ENCODE assay signal across 15 cellular contexts in genomic region chr7:131090866-131091692, GRCh38.
A peak's percentile ranks its signal among the peaks of the same experiment; 100 is the strongest.
DNase-seq lines count a peak whose midpoint lies in the region; ATAC-seq and TF ChIP-seq lines count a peak whose summit lies in the region.
"Had no signal": no experiment of that assay in that cellular context is flagged by ENCODE, and none has a peak within 500 bp of the region (broad histone marks: within the 10 kb centered on the region; RNA-seq: fewer than 3 reads in every experiment).

No MANE protein-coding gene starts in this region.

- peak overlapping the region; percentile 100 for H3K27ac Mint-ChIP-seq in central memory CD8-positive, alpha-beta T cell (ENCODE audit: low read depth)
- H3K27ac Mint-ChIP-seq in naive thymus-derived CD8-positive, alpha-beta T cell: peak overlapping the region in 8 of 10 donors; percentile 2 to 79 (median 52)

- no peaks in the 10 kb centered on the region for H3K36me3 ChIP-seq in HUES6 (ENCODE audit: control insufficient read depth, insufficient read depth, low read length)
- H3K36me3 ChIP-seq: pancreas had no signal

- no peak for DNase-seq in central memory CD8-positive, alpha-beta T cell (ENCODE audit: low spot score in 2 of 2)
- peak in 1 of 10 donors; percentile 1 for DNase-seq in naive thymus-derived CD8-positive, alpha-beta T cell
- DNase-seq in SK-N-DZ (ENCODE audit: low spot score): no peak
- no peak for DNase-seq in lower leg skin (ENCODE audit: low spot score in 2 of 2)
- no peak for DNase-seq in HK-2 (ENCODE audit: unreplicated experiment)
- no peak for DNase-seq in epidermal melanocyte (ENCODE audit: insufficient read length, low spot score)
- DNase-seq: activated CD4-positive, alpha-beta T cell treated with anti-CD3 and anti-CD28 coated beads, Interleukin-2, amount 50 U/mL, for 1 hour; amniotic stem cell; GDM1; pancreas; T-helper 1 cell had no signal

- H3K4me3 ChIP-seq in HUES6 (ENCODE audit: low read depth, low read length) (peak overlapping the region; percentile 33), lower leg skin (ENCODE audit: low read depth, poor library complexity, severe bottlenecking) (no peak overlapping the region)
- H3K4me3 ChIP-seq: gastroesophageal sphincter, lung, pancreas had no signal

- peaks cover 33% of the 10 kb centered on the region for H3K4me1 ChIP-seq in HUES6 (ENCODE audit: control insufficient read depth, insufficient read depth, low read length)

- intact Hi-C loops in lower leg skin (cut with DNase I; ENCODE audit: low total_unique reads): no loop called here

- H3K4me3 Mint-ChIP-seq in central memory CD8-positive, alpha-beta T cell: peak overlapping the region; percentile 38
- H3K4me3 Mint-ChIP-seq in naive thymus-derived CD8-positive, alpha-beta T cell: peak overlapping the region in 9 of 10 donors; percentile 5 to 50 (median 37)

- TF ChIP-seq CTCF in C4-2B (conservative IDR thresholded peaks at IDR 0.05) (no peak), lower leg skin (IDR thresholded peaks at IDR 0.05) (no peak)

- ATAC-seq in central memory CD8-positive, alpha-beta T cell (replicated peaks; ENCODE audit: extremely low read depth, poor library complexity, severe bottlenecking): no peak
- ATAC-seq in naive thymus-derived CD8-positive, alpha-beta T cell: peak in 1 of 2 donors; percentile 7
- ATAC-seq: gastroesophageal sphincter had no signal

- no peaks in the 10 kb centered on the region for H3K27me3 Mint-ChIP-seq in central memory CD8-positive, alpha-beta T cell
- H3K27me3 Mint-ChIP-seq in naive thymus-derived CD8-positive, alpha-beta T cell: no peaks in the 10 kb centered on the region

- POLR2A ChIA-PET in naive thymus-derived CD8-positive, alpha-beta T cell (lab: Charles Lee): no interaction called here

- TF ChIP-seq POLR2A in lower leg skin (IDR thresholded peaks at IDR 0.05): no peak

- no peaks in the 10 kb centered on the region for H3K27me3 ChIP-seq in HUES6 (ENCODE audit: control insufficient read depth, insufficient read depth, low read length)
- H3K27me3 ChIP-seq: gastroesophageal sphincter, pancreas had no signal

- peaks cover 88% of the 10 kb centered on the region for H3K36me3 Mint-ChIP-seq in central memory CD8-positive, alpha-beta T cell (ENCODE audit: insufficient read depth)
- H3K36me3 Mint-ChIP-seq in naive thymus-derived CD8-positive, alpha-beta T cell: peaks cover 0 to 52% (median 31%) of the 10 kb centered on the region in 3 donors

- peak overlapping the region; percentile 43 for H3K9ac ChIP-seq in HUES6 (ENCODE audit: low read length)

- peaks cover 83% of the 10 kb centered on the region for H3K4me1 Mint-ChIP-seq in central memory CD8-positive, alpha-beta T cell
- H3K4me1 Mint-ChIP-seq in naive thymus-derived CD8-positive, alpha-beta T cell: peaks cover 30 to 88% (median 79%) of the 10 kb centered on the region in 4 donors

- H3K27ac ChIP-seq in C4-2B: peak overlapping the region; percentile 30
- H3K27ac ChIP-seq in HUES6 (ENCODE audit: low read depth, low read length): peak overlapping the region; percentile 96

- no peaks in the 10 kb centered on the region for H3K9me3 Mint-ChIP-seq in central memory CD8-positive, alpha-beta T cell
- no peaks in the 10 kb centered on the region for H3K9me3 Mint-ChIP-seq in naive thymus-derived CD8-positive, alpha-beta T cell

- no peaks in the 10 kb centered on the region for H3K9me3 ChIP-seq in HUES6 (ENCODE audit: control insufficient read depth, insufficient read depth, low read depth, low read length)
- H3K9me3 ChIP-seq: gastroesophageal sphincter, pancreas had no signal

- WGBS in lower leg skin, 2 donors: 85 to 86% methylated on average over 7 of the region's 7 CpGs
